In genomic region chr13:58795715-58796114, GRCh38 we compare ENCODE assay signal across 2 cellular contexts.
TF ChIP-seq lines count a peak whose summit lies in the region.

No MANE protein-coding gene starts in this region.

TF ChIP-seq in GM23338, 12 proteins besides CTCF, POLR2A, EP300 and RAD21 (continued from another document):
- TF ChIP-seq POLR2AphosphoS5 (IDR thresholded peaks at IDR 0.05; ENCODE audit: low read depth) (no peak), CREB1 (CRISPR knock-in tag; IDR thresholded peaks at IDR 0.05; ENCODE audit: low read depth) (no peak), NANOG (IDR thresholded peaks at IDR 0.05; ENCODE audit: borderline replicate concordance) (no peak), ETS1 (IDR thresholded peaks at IDR 0.05) (no peak), EZH2 (IDR thresholded peaks at IDR 0.05; ENCODE audit: low read depth, unreplicated experiment) (no peak)
- TF ChIP-seq, protein P1, sequence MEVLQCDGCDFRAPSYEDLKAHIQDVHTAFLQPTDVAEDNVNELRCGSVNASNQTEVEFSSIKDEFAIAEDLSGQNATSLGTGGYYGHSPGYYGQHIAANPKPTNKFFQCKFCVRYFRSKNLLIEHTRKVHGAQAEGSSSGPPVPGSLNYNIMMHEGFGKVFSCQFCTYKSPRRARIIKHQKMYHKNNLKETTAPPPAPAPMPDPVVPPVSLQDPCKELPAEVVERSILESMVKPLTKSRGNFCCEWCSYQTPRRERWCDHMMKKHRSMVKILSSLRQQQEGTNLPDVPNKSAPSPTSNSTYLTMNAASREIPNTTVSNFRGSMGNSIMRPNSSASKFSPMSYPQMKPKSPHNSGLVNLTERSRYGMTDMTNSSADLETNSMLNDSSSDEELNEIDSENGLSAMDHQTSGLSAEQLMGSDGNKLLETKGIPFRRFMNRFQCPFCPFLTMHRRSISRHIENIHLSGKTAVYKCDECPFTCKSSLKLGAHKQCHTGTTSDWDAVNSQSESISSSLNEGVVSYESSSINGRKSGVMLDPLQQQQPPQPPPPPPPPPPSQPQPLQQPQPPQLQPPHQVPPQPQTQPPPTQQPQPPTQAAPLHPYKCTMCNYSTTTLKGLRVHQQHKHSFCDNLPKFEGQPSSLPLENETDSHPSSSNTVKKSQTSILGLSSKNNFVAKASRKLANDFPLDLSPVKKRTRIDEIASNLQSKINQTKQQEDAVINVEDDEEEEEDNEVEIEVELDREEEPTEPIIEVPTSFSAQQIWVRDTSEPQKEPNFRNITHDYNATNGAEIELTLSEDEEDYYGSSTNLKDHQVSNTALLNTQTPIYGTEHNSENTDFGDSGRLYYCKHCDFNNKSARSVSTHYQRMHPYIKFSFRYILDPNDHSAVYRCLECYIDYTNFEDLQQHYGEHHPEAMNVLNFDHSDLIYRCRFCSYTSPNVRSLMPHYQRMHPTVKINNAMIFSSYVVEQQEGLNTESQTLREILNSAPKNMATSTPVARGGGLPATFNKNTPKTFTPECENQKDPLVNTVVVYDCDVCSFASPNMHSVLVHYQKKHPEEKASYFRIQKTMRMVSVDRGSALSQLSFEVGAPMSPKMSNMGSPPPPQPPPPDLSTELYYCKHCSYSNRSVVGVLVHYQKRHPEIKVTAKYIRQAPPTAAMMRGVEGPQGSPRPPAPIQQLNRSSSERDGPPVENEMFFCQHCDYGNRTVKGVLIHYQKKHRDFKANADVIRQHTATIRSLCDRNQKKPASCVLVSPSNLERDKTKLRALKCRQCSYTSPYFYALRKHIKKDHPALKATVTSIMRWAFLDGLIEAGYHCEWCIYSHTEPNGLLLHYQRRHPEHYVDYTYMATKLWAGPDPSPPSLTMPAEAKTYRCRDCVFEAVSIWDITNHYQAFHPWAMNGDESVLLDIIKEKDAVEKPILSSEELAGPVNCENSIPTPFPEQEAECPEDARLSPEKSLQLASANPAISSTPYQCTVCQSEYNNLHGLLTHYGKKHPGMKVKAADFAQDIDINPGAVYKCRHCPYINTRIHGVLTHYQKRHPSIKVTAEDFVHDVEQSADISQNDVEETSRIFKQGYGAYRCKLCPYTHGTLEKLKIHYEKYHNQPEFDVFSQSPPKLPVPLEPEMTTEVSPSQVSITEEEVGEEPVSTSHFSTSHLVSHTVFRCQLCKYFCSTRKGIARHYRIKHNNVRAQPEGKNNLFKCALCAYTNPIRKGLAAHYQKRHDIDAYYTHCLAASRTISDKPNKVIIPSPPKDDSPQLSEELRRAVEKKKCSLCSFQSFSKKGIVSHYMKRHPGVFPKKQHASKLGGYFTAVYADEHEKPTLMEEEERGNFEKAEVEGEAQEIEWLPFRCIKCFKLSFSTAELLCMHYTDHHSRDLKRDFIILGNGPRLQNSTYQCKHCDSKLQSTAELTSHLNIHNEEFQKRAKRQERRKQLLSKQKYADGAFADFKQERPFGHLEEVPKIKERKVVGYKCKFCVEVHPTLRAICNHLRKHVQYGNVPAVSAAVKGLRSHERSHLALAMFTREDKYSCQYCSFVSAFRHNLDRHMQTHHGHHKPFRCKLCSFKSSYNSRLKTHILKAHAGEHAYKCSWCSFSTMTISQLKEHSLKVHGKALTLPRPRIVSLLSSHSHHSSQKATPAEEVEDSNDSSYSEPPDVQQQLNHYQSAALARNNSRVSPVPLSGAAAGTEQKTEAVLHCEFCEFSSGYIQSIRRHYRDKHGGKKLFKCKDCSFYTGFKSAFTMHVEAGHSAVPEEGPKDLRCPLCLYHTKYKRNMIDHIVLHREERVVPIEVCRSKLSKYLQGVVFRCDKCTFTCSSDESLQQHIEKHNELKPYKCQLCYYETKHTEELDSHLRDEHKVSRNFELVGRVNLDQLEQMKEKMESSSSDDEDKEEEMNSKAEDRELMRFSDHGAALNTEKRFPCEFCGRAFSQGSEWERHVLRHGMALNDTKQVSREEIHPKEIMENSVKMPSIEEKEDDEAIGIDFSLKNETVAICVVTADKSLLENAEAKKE (CRISPR knock-in tag; IDR thresholded peaks at IDR 0.05) = no peak
- TF ChIP-seq, protein P2, sequence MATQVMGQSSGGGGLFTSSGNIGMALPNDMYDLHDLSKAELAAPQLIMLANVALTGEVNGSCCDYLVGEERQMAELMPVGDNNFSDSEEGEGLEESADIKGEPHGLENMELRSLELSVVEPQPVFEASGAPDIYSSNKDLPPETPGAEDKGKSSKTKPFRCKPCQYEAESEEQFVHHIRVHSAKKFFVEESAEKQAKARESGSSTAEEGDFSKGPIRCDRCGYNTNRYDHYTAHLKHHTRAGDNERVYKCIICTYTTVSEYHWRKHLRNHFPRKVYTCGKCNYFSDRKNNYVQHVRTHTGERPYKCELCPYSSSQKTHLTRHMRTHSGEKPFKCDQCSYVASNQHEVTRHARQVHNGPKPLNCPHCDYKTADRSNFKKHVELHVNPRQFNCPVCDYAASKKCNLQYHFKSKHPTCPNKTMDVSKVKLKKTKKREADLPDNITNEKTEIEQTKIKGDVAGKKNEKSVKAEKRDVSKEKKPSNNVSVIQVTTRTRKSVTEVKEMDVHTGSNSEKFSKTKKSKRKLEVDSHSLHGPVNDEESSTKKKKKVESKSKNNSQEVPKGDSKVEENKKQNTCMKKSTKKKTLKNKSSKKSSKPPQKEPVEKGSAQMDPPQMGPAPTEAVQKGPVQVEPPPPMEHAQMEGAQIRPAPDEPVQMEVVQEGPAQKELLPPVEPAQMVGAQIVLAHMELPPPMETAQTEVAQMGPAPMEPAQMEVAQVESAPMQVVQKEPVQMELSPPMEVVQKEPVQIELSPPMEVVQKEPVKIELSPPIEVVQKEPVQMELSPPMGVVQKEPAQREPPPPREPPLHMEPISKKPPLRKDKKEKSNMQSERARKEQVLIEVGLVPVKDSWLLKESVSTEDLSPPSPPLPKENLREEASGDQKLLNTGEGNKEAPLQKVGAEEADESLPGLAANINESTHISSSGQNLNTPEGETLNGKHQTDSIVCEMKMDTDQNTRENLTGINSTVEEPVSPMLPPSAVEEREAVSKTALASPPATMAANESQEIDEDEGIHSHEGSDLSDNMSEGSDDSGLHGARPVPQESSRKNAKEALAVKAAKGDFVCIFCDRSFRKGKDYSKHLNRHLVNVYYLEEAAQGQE (IDR thresholded peaks at IDR 0.05; ENCODE audit: unreplicated experiment) = no peak

TF ChIP-seq in WTC11, 78 proteins besides CTCF, POLR2A, EP300 and RAD21 (continued from another document):
- TF ChIP-seq AR (CRISPR knock-in tag; IDR thresholded peaks at IDR 0.05) = no peak
- TF ChIP-seq, protein P3, sequence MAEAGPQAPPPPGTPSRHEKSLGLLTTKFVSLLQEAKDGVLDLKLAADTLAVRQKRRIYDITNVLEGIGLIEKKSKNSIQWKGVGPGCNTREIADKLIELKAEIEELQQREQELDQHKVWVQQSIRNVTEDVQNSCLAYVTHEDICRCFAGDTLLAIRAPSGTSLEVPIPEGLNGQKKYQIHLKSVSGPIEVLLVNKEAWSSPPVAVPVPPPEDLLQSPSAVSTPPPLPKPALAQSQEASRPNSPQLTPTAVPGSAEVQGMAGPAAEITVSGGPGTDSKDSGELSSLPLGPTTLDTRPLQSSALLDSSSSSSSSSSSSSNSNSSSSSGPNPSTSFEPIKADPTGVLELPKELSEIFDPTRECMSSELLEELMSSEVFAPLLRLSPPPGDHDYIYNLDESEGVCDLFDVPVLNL (CRISPR knock-in tag; IDR thresholded peaks at IDR 0.05; ENCODE audit: borderline replicate concordance, low read depth) = no peak
- TF ChIP-seq ESRRA (CRISPR knock-in tag; IDR thresholded peaks at IDR 0.05; ENCODE audit: borderline replicate concordance) = no peak
- TF ChIP-seq, protein P4, sequence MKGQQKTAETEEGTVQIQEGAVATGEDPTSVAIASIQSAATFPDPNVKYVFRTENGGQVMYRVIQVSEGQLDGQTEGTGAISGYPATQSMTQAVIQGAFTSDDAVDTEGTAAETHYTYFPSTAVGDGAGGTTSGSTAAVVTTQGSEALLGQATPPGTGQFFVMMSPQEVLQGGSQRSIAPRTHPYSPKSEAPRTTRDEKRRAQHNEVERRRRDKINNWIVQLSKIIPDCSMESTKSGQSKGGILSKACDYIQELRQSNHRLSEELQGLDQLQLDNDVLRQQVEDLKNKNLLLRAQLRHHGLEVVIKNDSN (CRISPR knock-in tag; IDR thresholded peaks at IDR 0.05) = no peak
- TF ChIP-seq, protein P5, sequence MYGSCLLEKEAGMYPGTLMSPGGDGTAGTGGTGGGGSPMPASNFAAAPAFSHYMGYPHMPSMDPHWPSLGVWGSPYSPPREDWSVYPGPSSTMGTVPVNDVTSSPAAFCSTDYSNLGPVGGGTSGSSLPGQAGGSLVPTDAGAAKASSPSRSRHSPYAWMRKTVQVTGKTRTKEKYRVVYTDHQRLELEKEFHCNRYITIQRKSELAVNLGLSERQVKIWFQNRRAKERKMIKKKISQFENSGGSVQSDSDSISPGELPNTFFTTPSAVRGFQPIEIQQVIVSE (CRISPR knock-in tag; IDR thresholded peaks at IDR 0.05; ENCODE audit: borderline replicate concordance) = no peak
- no peak for TF ChIP-seq CREB1 (CRISPR knock-in tag; IDR thresholded peaks at IDR 0.05)
- TF ChIP-seq USF2 (CRISPR knock-in tag; IDR thresholded peaks at IDR 0.05) = no peak
- TF ChIP-seq RELA (CRISPR knock-in tag; IDR thresholded peaks at IDR 0.05; ENCODE audit: borderline replicate concordance) = no peak
